In the genomic region with DNA sequence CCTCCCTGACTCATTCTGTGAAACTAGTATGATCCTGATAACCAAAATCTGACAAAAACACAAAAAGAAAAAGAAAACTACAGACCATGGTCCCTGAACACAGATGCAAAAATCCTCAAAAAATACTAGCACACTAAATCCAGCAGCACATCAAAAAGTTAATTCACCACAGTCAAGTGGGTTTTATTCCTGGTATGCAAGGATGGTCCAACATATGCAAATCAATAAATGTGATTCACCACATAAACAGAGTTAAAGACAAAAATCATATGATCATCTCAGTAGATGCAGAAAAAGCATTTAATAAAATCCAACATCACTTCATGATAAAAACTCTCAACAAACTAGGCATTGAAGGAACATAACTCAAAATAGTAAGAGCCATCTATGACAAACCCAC, we compare ENCODE assay signal across 26 cellular contexts. TPM values are rescaled to one million over a fixed set of nuclear protein-coding genes. Genes with fewer than 3 reads are reported as not detected.
"Had no signal": no experiment of that assay in that cellular context is flagged by ENCODE, and none has a peak within 500 bp of the region (broad histone marks: within the 10 kb centered on the region; RNA-seq: fewer than 3 reads in every experiment).

No MANE protein-coding gene starts in this region.

- DNase-seq: dermis blood vessel endothelial cell; dorsolateral prefrontal cortex; effector CD4-positive, alpha-beta T cell; effector memory CD4-positive, alpha-beta T cell; esophagus squamous epithelium; foreskin fibroblast; foreskin melanocyte; gastrocnemius medialis; glutamatergic neuron; head of caudate nucleus; heart right ventricle; hippocampal formation; left cardiac atrium; left lung; left ventricle myocardium superior; lower lobe of right lung; mesenchymal stem cell; midbrain; naive thymus-derived CD4-positive, alpha-beta T cell had no signal

- FAIRE-seq: colon, islet of Langerhans, keratinocyte had no signal

- H3K9me3 ChIP-seq: lower lobe of right lung had no signal

- ATAC-seq: esophagus mucosa; gastrocnemius medialis; heart right ventricle; left cardiac atrium; left lung; left ventricle myocardium superior; lower lobe of right lung; naive thymus-derived CD4-positive, alpha-beta T cell had no signal

- H3K27ac ChIP-seq: coronary artery, dorsolateral prefrontal cortex, epithelial cell of prostate, esophagus squamous epithelium, gastrocnemius medialis, heart right ventricle, left lung, lower lobe of right lung had no signal

- H3K4me3 ChIP-seq: coronary artery, dorsolateral prefrontal cortex, esophagus squamous epithelium, gastrocnemius medialis, heart right ventricle, left lung, lower lobe of right lung had no signal

- H3K4me1 ChIP-seq: gastrocnemius medialis, heart right ventricle, left lung, lower lobe of right lung had no signal

- H3K36me3 ChIP-seq: esophagus squamous epithelium, gastrocnemius medialis, left lung, lower lobe of right lung had no signal

RNA-seq across cellular contexts. Expression of a gene that starts 12.8 kb away (rescaled TPM):
- total RNA-seq: glomerular endothelial cell had no signal
